ENCODE assay signal across 8 cellular contexts in genomic region chr1:202998836-202999750, GRCh38. TPM values are rescaled to one million over a fixed set of nuclear protein-coding genes. Genes with fewer than 3 reads are reported as not detected.
DNase-seq lines count a peak whose midpoint lies in the region; ATAC-seq, FAIRE-seq and TF ChIP-seq lines count a peak whose summit lies in the region.

No MANE protein-coding gene starts in this region.

- peak overlapping the region in 1 of 3 donors; percentile 53 for H3K27ac Mint-ChIP-seq in CD4-positive, CD25-positive, alpha-beta regulatory T cell

- peak overlapping the region; percentile 34 for H3K4me3 ChIP-seq in CD4-positive, CD25-positive, alpha-beta regulatory T cell (ENCODE audit: low read depth, low read length)
- H3K4me3 ChIP-seq in pancreas (no peak overlapping the region), uterus (no peak overlapping the region)

- peak in 1 of 2 donors; percentile 58 for ATAC-seq in CD4-positive, CD25-positive, alpha-beta regulatory T cell (ENCODE audit: low read depth in 2 of 2)
- ATAC-seq in pancreas (peak in 3 of 4 donors; percentile 73 to 86 (median 81)), GM18520 (IDR thresholded peaks at IDR 0.05; ENCODE audit: unreplicated experiment) (no peak)

- H3K36me3 Mint-ChIP-seq in CD4-positive, CD25-positive, alpha-beta regulatory T cell, result no peaks in the 10 kb centered on the region

- TF ChIP-seq CTCF in pancreas (IDR thresholded peaks at IDR 0.05) (peak; percentile 38 to 76 (median 71)), uterus (IDR thresholded peaks at IDR 0.05) (peak; percentile 58 to 74 (median 68))

- H3K27ac ChIP-seq in CD4-positive, CD25-positive, alpha-beta regulatory T cell (ENCODE audit: insufficient read depth, low read length, poor library complexity, severe bottlenecking), result no peak overlapping the region
- H3K27ac ChIP-seq in pancreas (no peak overlapping the region), uterus (no peak overlapping the region)

- intact Hi-C loops in pancreas (cut with DNase I), result no loop called here
- intact Hi-C loops in uterus (cut with DNase I; ENCODE audit: low total_unique reads), result no loop called here

- peak overlapping the region; percentile 2 to 81 (median 31) for H3K4me3 Mint-ChIP-seq in CD4-positive, CD25-positive, alpha-beta regulatory T cell

- 41 to 48% methylated on average over 14 of the region's 14 CpGs for WGBS in pancreas, 2 donors

- peak; percentile 49 to 74 (median 69) for DNase-seq in CD4-positive, CD25-positive, alpha-beta regulatory T cell
- peak; percentile 37 for DNase-seq in HK-2 (ENCODE audit: unreplicated experiment)
- DNase-seq in OCI-M1 (lab: John Stamatoyannopoulos, UW), result peak; percentile 90
- DNase-seq in activated T-cell treated with anti-CD3 and anti-CD28 coated beads for 24 hours (ENCODE audit: low read depth), result peak; percentile 48
- peak; percentile 24 for DNase-seq in fibroblast of gingiva (ENCODE audit: low read depth)
- peak in 3 of 6 donors; percentile 25 to 60 (median 41) for DNase-seq in pancreas
- DNase-seq in uterus, result peak; percentile 24 to 46

- peaks cover 10% of the 10 kb centered on the region for H3K27me3 ChIP-seq in CD4-positive, CD25-positive, alpha-beta regulatory T cell (ENCODE audit: control insufficient read depth, insufficient read depth, low read length)
- H3K27me3 ChIP-seq in pancreas (no peaks in the 10 kb centered on the region), uterus (no peaks in the 10 kb centered on the region)

- H3K36me3 ChIP-seq in CD4-positive, CD25-positive, alpha-beta regulatory T cell (ENCODE audit: control insufficient read depth, insufficient read depth, low read length), result no peaks in the 10 kb centered on the region
- H3K36me3 ChIP-seq in pancreas (no peaks in the 10 kb centered on the region), uterus (no peaks in the 10 kb centered on the region)

- H3K9me3 Mint-ChIP-seq in CD4-positive, CD25-positive, alpha-beta regulatory T cell, result no peaks in the 10 kb centered on the region

- H3K4me1 Mint-ChIP-seq in CD4-positive, CD25-positive, alpha-beta regulatory T cell, result peaks cover 4 to 6% (median 5%) of the 10 kb centered on the region in 4 donors

- H3K9me3 ChIP-seq in CD4-positive, CD25-positive, alpha-beta regulatory T cell (ENCODE audit: control insufficient read depth in 2 of 2, low read length in 2 of 2), result no peaks in the 10 kb centered on the region
- no peaks in the 10 kb centered on the region for H3K9me3 ChIP-seq in pancreas
- H3K9me3 ChIP-seq in uterus, result no peaks in the 10 kb centered on the region

- peaks cover 5% of the 10 kb centered on the region for H3K4me1 ChIP-seq in CD4-positive, CD25-positive, alpha-beta regulatory T cell (ENCODE audit: control insufficient read depth, insufficient read depth, low read length, poor library complexity, severe bottlenecking)
- H3K4me1 ChIP-seq in pancreas (no peaks in the 10 kb centered on the region), uterus (no peaks in the 10 kb centered on the region)

- TF ChIP-seq POLR2A in uterus (IDR thresholded peaks at IDR 0.05), result no peak

- FAIRE-seq in pancreas (lab: Jason Lieb, UNC), result no peak

- peaks cover 56% of the 10 kb centered on the region for H3K27me3 Mint-ChIP-seq in CD4-positive, CD25-positive, alpha-beta regulatory T cell

RNA-seq across cellular contexts. Expression of gene TMEM183A, which starts 8.1 kb away (rescaled TPM):
- 130 TPM for total RNA-seq in CD4-positive, CD25-positive, alpha-beta regulatory T cell
- 10 to 100 TPM; 53.6 to 73.8 (median 62.0) TPM for polyA plus RNA-seq in CD4-positive, CD25-positive, alpha-beta regulatory T cell
- total RNA-seq in pancreas (10 to 100 TPM; 24.3 to 38.7 (median 30.6) TPM), uterus (100 to 1,000 TPM in 1 of 4 donors, 10 to 100 TPM in 3; 25.9 to 109 (median 68.1) TPM)
- 10 to 100 TPM; 16.6 to 33.1 TPM for polyA plus RNA-seq in pancreas

RNA-seq across cellular contexts. Expression of gene PPFIA4, which starts 27.2 kb away (rescaled TPM):
- 0.96 TPM for total RNA-seq in CD4-positive, CD25-positive, alpha-beta regulatory T cell
- polyA plus RNA-seq in CD4-positive, CD25-positive, alpha-beta regulatory T cell, result not detected
- total RNA-seq in pancreas, result under 1 TPM; 0.09 to 0.53 (median 0.34) TPM
- under 1 TPM; 0.30 to 0.82 TPM for polyA plus RNA-seq in pancreas
- 1 to 10 TPM in 2 of 4 donors, under 1 TPM in 1, not detected in 1; 0.26 to 7.6 (median 6.5) TPM for total RNA-seq in uterus

RNA-seq across cellular contexts. Expression of gene CYB5R1, which starts 32.0 kb away (rescaled TPM):
- 36.1 TPM for total RNA-seq in CD4-positive, CD25-positive, alpha-beta regulatory T cell
- 10 to 100 TPM; 45.9 to 69.0 (median 55.9) TPM for polyA plus RNA-seq in CD4-positive, CD25-positive, alpha-beta regulatory T cell
- total RNA-seq in pancreas (10 to 100 TPM; 28.4 to 35.3 (median 33.1) TPM), uterus (100 to 1,000 TPM in 1 of 4 donors, 10 to 100 TPM in 3; 25.6 to 110 (median 45.8) TPM)
- polyA plus RNA-seq in pancreas, result 10 to 100 TPM; 19.4 to 46.8 TPM

RNA-seq across cellular contexts. Expression of gene ADIPOR1, which starts 41.0 kb away (rescaled TPM):
- 70.0 TPM for total RNA-seq in CD4-positive, CD25-positive, alpha-beta regulatory T cell
- 100 to 1,000 TPM; 105 to 117 (median 107) TPM for polyA plus RNA-seq in CD4-positive, CD25-positive, alpha-beta regulatory T cell
- total RNA-seq in pancreas (10 to 100 TPM; 34.2 to 52.2 (median 49.5) TPM), uterus (10 to 100 TPM; 38.7 to 53.8 (median 47.9) TPM)
- 10 to 100 TPM; 27.9 to 45.6 TPM for polyA plus RNA-seq in pancreas
